In genomic region chr3:175805825-175806224, GRCh38 we compare ENCODE assay signal across 20 cellular contexts.
"Had no signal": no experiment of that assay in that cellular context is flagged by ENCODE, and none has a peak within 500 bp of the region (broad histone marks: within the 10 kb centered on the region; RNA-seq: fewer than 3 reads in every experiment).

No MANE protein-coding gene starts in this region.

- H3K4me3 ChIP-seq: esophagus muscularis mucosa, hepatocyte, psoas muscle, right lobe of liver, testis, tibial nerve had no signal

- H3K9me3 ChIP-seq: esophagus muscularis mucosa, psoas muscle, right lobe of liver, testis, tibial nerve had no signal

- H3K27ac ChIP-seq: epithelial cell of prostate, esophagus muscularis mucosa, foreskin keratinocyte, hepatocyte, parathyroid adenoma, psoas muscle, right lobe of liver, testis, tibial nerve had no signal

- H3K4me1 ChIP-seq: esophagus muscularis mucosa, foreskin keratinocyte, parathyroid adenoma, psoas muscle, right lobe of liver, testis, tibial nerve had no signal

- H3K9ac ChIP-seq: parathyroid adenoma had no signal

- DNase-seq: cerebellar nuclear complex; effector memory CD8-positive, alpha-beta T cell; foreskin keratinocyte; left colon; natural killer cell; occipital lobe; psoas muscle; retina; right lobe of liver; stimulated activated CD4-positive, alpha-beta T cell treated with anti-CD3 and anti-CD28 coated beads, Interleukin-4, amount 100 ng/mL, for 1 hour; stimulated activated CD8-positive, alpha-beta memory T cell treated with anti-CD3 and anti-CD28 coated beads, Interleukin-4, amount 100 ng/mL, for 48 hours; stimulated activated naive CD8-positive, alpha-beta T cell treated with anti-CD3 and anti-CD28 coated beads, Interleukin-15, Interleukin-2, amounts not matched to agents 100 U/mL and 50 U/mL, for 24 hours; testis had no signal

- H3K36me3 ChIP-seq: esophagus muscularis mucosa, right lobe of liver, tibial nerve had no signal

- H3K27me3 ChIP-seq: esophagus muscularis mucosa, foreskin keratinocyte, hepatocyte, right lobe of liver, testis, tibial nerve had no signal

- H2AFZ ChIP-seq: hepatocyte, parathyroid adenoma had no signal

- H3K79me2 ChIP-seq: hepatocyte, parathyroid adenoma had no signal

- FAIRE-seq: colon had no signal

- H3K4me2 ChIP-seq: hepatocyte had no signal

- ATAC-seq: effector memory CD8-positive, alpha-beta T cell; foreskin keratinocyte; left colon; natural killer cell; psoas muscle; right lobe of liver; stimulated activated effector memory CD8-positive, alpha-beta T cell treated with anti-CD3 and anti-CD28 coated beads, Interleukin-12 subunit alpha, Interleukin-12 subunit beta, amount 100 ng/mL, for 72 hours; stimulated activated naive CD8-positive, alpha-beta T cell treated with anti-CD3 and anti-CD28 coated beads, Interleukin-15, Interleukin-2, amounts not matched to agents 100 U/mL and 50 U/mL, for 24 hours had no signal
